9 cellular contexts compared by ENCODE assay signal in the genomic region with DNA sequence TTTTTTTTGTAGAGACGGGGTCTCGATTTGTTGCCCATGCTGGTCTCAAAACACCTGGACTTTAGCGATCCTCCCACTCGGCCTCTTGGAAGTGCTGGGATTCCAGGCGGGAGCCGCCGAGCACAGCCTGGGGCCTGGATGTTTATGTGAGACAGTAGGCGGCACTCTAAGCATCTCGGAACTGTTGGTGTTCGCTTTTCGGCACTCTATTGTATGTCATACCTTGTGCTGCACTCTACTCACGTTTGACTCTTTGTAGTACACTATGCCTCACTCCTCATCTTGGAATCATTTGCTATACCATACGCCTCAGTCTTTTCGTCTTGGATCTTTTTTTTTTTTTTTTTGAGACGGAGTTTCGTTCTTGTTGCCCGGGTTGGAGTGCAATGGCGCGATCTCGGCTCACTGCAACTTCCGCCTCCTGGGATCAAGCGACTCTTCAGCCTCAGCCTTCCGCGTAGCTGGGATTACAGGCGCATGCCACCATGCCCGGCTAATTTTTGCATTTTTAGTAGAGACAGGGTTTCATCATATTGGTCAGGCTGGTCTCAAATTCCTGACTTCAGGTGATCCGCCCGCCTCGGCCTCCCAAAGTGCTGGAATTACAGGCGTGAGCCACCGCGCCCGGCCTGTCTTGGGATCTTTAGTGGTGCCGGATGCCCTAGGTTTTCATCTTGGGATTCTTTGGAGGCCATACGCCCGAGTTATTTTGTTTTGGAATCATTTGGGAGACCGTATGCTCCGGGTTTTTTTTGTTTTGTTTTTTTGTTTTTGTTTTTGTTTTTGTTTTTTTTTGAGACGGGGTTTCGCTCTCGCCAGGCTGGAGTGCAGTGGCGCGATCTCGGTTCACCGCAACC. TPM values are rescaled to one million over a fixed set of nuclear protein-coding genes. Genes with fewer than 3 reads are reported as not detected.
DNase-seq lines count a peak whose midpoint lies in the region; ATAC-seq and TF ChIP-seq lines count a peak whose summit lies in the region.
"Had no signal": no experiment of that assay in that cellular context is flagged by ENCODE, and none has a peak within 500 bp of the region (broad histone marks: within the 10 kb centered on the region; RNA-seq: fewer than 3 reads in every experiment).

No MANE protein-coding gene starts in this region.

- peaks cover 2% of the 10 kb centered on the region for H3K27me3 Mint-ChIP-seq in endothelial cell (ENCODE audit: unreplicated experiment)

- peaks cover 60% of the 10 kb centered on the region for H3K27me3 ChIP-seq in neural cell (ENCODE audit: insufficient read depth, low read depth, low read length)

- no peak overlapping the region for H3K27ac Mint-ChIP-seq in endothelial cell (ENCODE audit: unreplicated experiment)

- peak; percentile 44 for ATAC-seq in HG03442 (IDR thresholded peaks at IDR 0.05; ENCODE audit: unreplicated experiment)
- no peak for ATAC-seq in HG02938 (IDR thresholded peaks at IDR 0.05; ENCODE audit: unreplicated experiment)

- H3K79me2 ChIP-seq in neural cell (replicated peaks; ENCODE audit: insufficient read depth, low read length) = no peaks in the 10 kb centered on the region

- H3K36me3 ChIP-seq in neural cell (ENCODE audit: insufficient read depth, low read length) = no peaks in the 10 kb centered on the region

- TF ChIP-seq RAD21 in neural cell (conservative IDR thresholded peaks at IDR 0.05) = peak; percentile 40

- no peaks in the 10 kb centered on the region for H3K36me3 Mint-ChIP-seq in endothelial cell (ENCODE audit: low read depth, unreplicated experiment)

- DNase-seq in GM12864 (ENCODE audit: low read depth) (no peak), choroid plexus epithelial cell (ENCODE audit: low read depth) (peak; percentile 11), activated gamma-delta T cell (lab: John Stamatoyannopoulos, UW) (no peak), endothelial cell (ENCODE audit: low spot score) (no peak)
- DNase-seq in activated CD4-positive, CD25-positive, alpha-beta regulatory T cell treated with anti-CD3 and anti-CD28 coated beads, Interleukin-2, amount 50 U/mL, for 72 hours = no peak

- peaks cover 5% of the 10 kb centered on the region for H3K9me3 ChIP-seq in neural cell (ENCODE audit: low read length)

- H3K27ac ChIP-seq in neural cell (ENCODE audit: low read length) = no peak overlapping the region

- no peak for TF ChIP-seq EP300 in neural cell (conservative IDR thresholded peaks at IDR 0.05; ENCODE audit: poor library complexity, severe bottlenecking)

- H3K4me2 ChIP-seq in neural cell (ENCODE audit: low read length) = no peak overlapping the region

- H4K20me1 ChIP-seq in neural cell (ENCODE audit: insufficient read depth) = no peaks in the 10 kb centered on the region

- H3K9me2 ChIP-seq in neural cell (ENCODE audit: insufficient read depth, low read length) = no peaks in the 10 kb centered on the region

- H2AFZ ChIP-seq in neural cell (ENCODE audit: low read depth, low read length) = no peak overlapping the region

- H3K4me1 Mint-ChIP-seq in endothelial cell (ENCODE audit: unreplicated experiment) = peaks cover 1% of the 10 kb centered on the region
- H3K4me1 Mint-ChIP-seq: neural crest cell had no signal

- TF ChIP-seq CTCF in GM12864 (IDR thresholded peaks at IDR 0.05; ENCODE audit: low read depth, low read length, missing control alignments) (peak; percentile 47), choroid plexus epithelial cell (conservative IDR thresholded peaks at IDR 0.05; ENCODE audit: low read depth, low read length) (peak; percentile 26), neural cell (IDR thresholded peaks at IDR 0.05; ENCODE audit: poor library complexity, severe bottlenecking) (peak; percentile 28), endothelial cell (IDR thresholded peaks at IDR 0.05; ENCODE audit: unreplicated experiment) (no peak)

- H3K9me3 Mint-ChIP-seq in endothelial cell (ENCODE audit: unreplicated experiment) = no peaks in the 10 kb centered on the region

- no peak overlapping the region for H3K4me3 Mint-ChIP-seq in endothelial cell (ENCODE audit: unreplicated experiment)
- H3K4me3 Mint-ChIP-seq: neural crest cell had no signal

- H3K4me3 ChIP-seq in GM12864 (ENCODE audit: low read depth, low read length) (peak overlapping the region; percentile 32), choroid plexus epithelial cell (ENCODE audit: low read depth, low read length) (peak overlapping the region; percentile 32), neural cell (ENCODE audit: low read length) (peak overlapping the region; percentile 30)

- H3K9ac ChIP-seq in neural cell (ENCODE audit: low read length) = no peak overlapping the region

- no peaks in the 10 kb centered on the region for H3F3A ChIP-seq in neural cell (ENCODE audit: insufficient read depth, low read length, poor library complexity, severe bottlenecking)

TF ChIP-seq in neural cell, 6 proteins besides CTCF, POLR2A, EP300 and RAD21:
- TF ChIP-seq MXI1 (conservative IDR thresholded peaks at IDR 0.05; ENCODE audit: poor library complexity, severe bottlenecking) (no peak), POLR2AphosphoS5 (IDR thresholded peaks at IDR 0.05) (no peak), TAF1 (IDR thresholded peaks at IDR 0.05; ENCODE audit: low read depth) (no peak), EZH2 (IDR thresholded peaks at IDR 0.05; ENCODE audit: borderline replicate concordance, insufficient read depth, low read length, poor library complexity, severe bottlenecking) (no peak)
- TF ChIP-seq, protein P1, sequence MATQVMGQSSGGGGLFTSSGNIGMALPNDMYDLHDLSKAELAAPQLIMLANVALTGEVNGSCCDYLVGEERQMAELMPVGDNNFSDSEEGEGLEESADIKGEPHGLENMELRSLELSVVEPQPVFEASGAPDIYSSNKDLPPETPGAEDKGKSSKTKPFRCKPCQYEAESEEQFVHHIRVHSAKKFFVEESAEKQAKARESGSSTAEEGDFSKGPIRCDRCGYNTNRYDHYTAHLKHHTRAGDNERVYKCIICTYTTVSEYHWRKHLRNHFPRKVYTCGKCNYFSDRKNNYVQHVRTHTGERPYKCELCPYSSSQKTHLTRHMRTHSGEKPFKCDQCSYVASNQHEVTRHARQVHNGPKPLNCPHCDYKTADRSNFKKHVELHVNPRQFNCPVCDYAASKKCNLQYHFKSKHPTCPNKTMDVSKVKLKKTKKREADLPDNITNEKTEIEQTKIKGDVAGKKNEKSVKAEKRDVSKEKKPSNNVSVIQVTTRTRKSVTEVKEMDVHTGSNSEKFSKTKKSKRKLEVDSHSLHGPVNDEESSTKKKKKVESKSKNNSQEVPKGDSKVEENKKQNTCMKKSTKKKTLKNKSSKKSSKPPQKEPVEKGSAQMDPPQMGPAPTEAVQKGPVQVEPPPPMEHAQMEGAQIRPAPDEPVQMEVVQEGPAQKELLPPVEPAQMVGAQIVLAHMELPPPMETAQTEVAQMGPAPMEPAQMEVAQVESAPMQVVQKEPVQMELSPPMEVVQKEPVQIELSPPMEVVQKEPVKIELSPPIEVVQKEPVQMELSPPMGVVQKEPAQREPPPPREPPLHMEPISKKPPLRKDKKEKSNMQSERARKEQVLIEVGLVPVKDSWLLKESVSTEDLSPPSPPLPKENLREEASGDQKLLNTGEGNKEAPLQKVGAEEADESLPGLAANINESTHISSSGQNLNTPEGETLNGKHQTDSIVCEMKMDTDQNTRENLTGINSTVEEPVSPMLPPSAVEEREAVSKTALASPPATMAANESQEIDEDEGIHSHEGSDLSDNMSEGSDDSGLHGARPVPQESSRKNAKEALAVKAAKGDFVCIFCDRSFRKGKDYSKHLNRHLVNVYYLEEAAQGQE (IDR thresholded peaks at IDR 0.05; ENCODE audit: borderline replicate concordance) = no peak
TF ChIP-seq in neural cell: peak in this region for 0.

RNA-seq across cellular contexts. Expression of a gene that starts 24.2 kb away (rescaled TPM):
- 21.9 and 23.4 TPM in 2 replicates for polyA plus RNA-seq in neural cell
- polyA minus RNA-seq in neural cell = 67.9 and 78.0 TPM in 2 replicates
- total RNA-seq in endothelial cell (ENCODE audit: unreplicated experiment) = 38.1 TPM
